ENCODE assay signal across 14 cellular contexts in the genomic region with DNA sequence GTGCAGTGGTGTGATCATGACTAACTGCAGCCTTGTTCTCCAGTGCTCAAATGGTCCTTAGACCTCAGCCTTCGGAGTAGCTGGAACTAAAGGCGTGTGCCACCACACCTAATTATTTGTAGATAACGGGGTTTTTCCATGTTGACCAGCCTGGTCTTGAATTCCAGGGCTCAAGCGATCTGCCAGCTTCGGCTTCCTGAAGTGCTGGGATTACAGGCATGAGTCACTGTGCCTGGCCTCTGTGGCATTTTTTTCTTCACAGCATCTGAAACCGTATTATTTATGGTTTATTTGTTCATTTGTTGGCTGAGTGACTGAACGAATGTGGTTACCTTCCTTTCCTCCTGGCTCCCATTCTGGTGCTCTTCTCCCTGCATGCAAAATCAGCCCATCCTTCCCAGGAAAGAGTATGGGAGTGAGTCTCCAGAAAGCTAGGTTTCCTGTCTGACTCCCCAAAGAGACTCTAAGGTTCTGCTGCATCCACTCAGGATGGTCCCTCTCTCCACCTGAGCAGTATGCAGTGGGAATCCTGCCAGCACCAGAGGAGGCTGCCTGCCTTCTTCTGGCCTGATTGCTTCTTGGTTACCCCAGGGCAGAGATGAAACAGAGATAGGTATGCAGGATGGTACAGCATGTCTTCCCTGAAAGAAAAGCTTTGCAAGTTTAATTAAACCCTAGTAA.
A peak's percentile ranks its signal among the peaks of the same experiment; 100 is the strongest.
DNase-seq lines count a peak whose midpoint lies in the region; TF ChIP-seq lines count a peak whose summit lies in the region.
"Had no signal": no experiment of that assay in that cellular context is flagged by ENCODE, and none has a peak within 500 bp of the region (broad histone marks: within the 10 kb centered on the region; RNA-seq: fewer than 3 reads in every experiment).

No MANE protein-coding gene starts in this region.

- H3K9ac ChIP-seq in smooth muscle cell (ENCODE audit: low read depth), result no peak overlapping the region

- no peaks in the 10 kb centered on the region for H3K4me1 ChIP-seq in smooth muscle cell (ENCODE audit: low read depth)

- no peaks in the 10 kb centered on the region for H3K9me3 Mint-ChIP-seq in activated naive CD4-positive, alpha-beta T cell treated with anti-CD3 and anti-CD28 coated beads, Interleukin-2, amount 10 ng/mL, durations not matched to agents 7 days and 5 days
- H3K9me3 Mint-ChIP-seq: CD8-positive, alpha-beta memory T cell had no signal

- H3F3A ChIP-seq in smooth muscle cell (ENCODE audit: low read depth), result peaks cover 3% of the 10 kb centered on the region

- no peaks in the 10 kb centered on the region for H4K20me1 ChIP-seq in smooth muscle cell (ENCODE audit: low read depth)

- DNase-seq in GM03348 (ENCODE audit: low spot score), result peak; percentile 15
- DNase-seq in SW480 (ENCODE audit: low spot score), result peak; percentile 45
- peak; percentile 6 for DNase-seq in fibroblast of the aortic adventitia (ENCODE audit: low read depth)
- no peak for DNase-seq in smooth muscle cell (lab: John Stamatoyannopoulos, UW; ENCODE audit: unreplicated experiment)
- DNase-seq in COLO668 (lab: John Stamatoyannopoulos, UW; ENCODE audit: unreplicated experiment), result no peak
- DNase-seq in COR-L47 (lab: John Stamatoyannopoulos, UW), result no peak
- no peak for DNase-seq in activated naive CD4-positive, alpha-beta T cell treated with anti-CD3 and anti-CD28 coated beads, Interleukin-2, amount 10 ng/mL, durations not matched to agents 7 days and 5 days
- DNase-seq in cerebellum (ENCODE audit: low spot score), result no peak
- DNase-seq: activated CD8-positive, alpha-beta memory T cell treated with anti-CD3 and anti-CD28 coated beads for 24 hours; amygdala; CD8-positive, alpha-beta memory T cell; GOT3; T-helper 17 cell had no signal

- CTCF ChIA-PET in activated naive CD4-positive, alpha-beta T cell treated with anti-CD3 and anti-CD28 coated beads, Interleukin-2, amount 10 ng/mL, durations not matched to agents 7 days and 5 days (lab: Charles Lee), result no interaction called here

- no peak overlapping the region for H3K27ac Mint-ChIP-seq in activated naive CD4-positive, alpha-beta T cell treated with anti-CD3 and anti-CD28 coated beads, Interleukin-2, amount 10 ng/mL, durations not matched to agents 7 days and 5 days
- H3K27ac Mint-ChIP-seq: CD8-positive, alpha-beta memory T cell; stimulated activated effector memory CD8-positive, alpha-beta T cell treated with anti-CD3 and anti-CD28 coated beads, Interleukin-12 subunit alpha, Interleukin-12 subunit beta, amount 100 ng/mL, for 72 hours; T-helper 17 cell had no signal

- H3K4me2 ChIP-seq in smooth muscle cell, result peak overlapping the region; percentile 61

- no peak overlapping the region for H3K4me3 ChIP-seq in fibroblast of the aortic adventitia (ENCODE audit: low read depth, low read length)
- no peak overlapping the region for H3K4me3 ChIP-seq in smooth muscle cell

- no peaks in the 10 kb centered on the region for H3K27me3 ChIP-seq in smooth muscle cell (ENCODE audit: low read depth)

- H2AFZ ChIP-seq in smooth muscle cell (ENCODE audit: low read depth), result no peak overlapping the region

- no peak overlapping the region for H3K27ac ChIP-seq in smooth muscle cell (ENCODE audit: low read depth)

- H3K36me3 Mint-ChIP-seq in activated naive CD4-positive, alpha-beta T cell treated with anti-CD3 and anti-CD28 coated beads, Interleukin-2, amount 10 ng/mL, durations not matched to agents 7 days and 5 days, result no peaks in the 10 kb centered on the region
- H3K36me3 Mint-ChIP-seq: CD8-positive, alpha-beta memory T cell; stimulated activated effector memory CD8-positive, alpha-beta T cell treated with anti-CD3 and anti-CD28 coated beads, Interleukin-12 subunit alpha, Interleukin-12 subunit beta, amount 100 ng/mL, for 72 hours had no signal

- WGBS in smooth muscle cell (ENCODE audit: low lambda C conversion rate), result 40% methylated on average over 7 of the region's 7 CpGs

- no peaks in the 10 kb centered on the region for H3K36me3 ChIP-seq in smooth muscle cell (ENCODE audit: low read depth)

- no peaks in the 10 kb centered on the region for H3K9me3 ChIP-seq in smooth muscle cell (replicated peaks; ENCODE audit: low read depth)

- TF ChIP-seq CTCF in fibroblast of the aortic adventitia (IDR thresholded peaks at IDR 0.05; ENCODE audit: insufficient read depth, low read length), result no peak
- no peak for TF ChIP-seq CTCF in smooth muscle cell (IDR thresholded peaks at IDR 0.05; ENCODE audit: borderline replicate concordance, insufficient read depth, poor library complexity, severe bottlenecking)

- H3K79me2 ChIP-seq in smooth muscle cell (ENCODE audit: low read depth), result no peaks in the 10 kb centered on the region

- peaks cover 4% of the 10 kb centered on the region for H3K27me3 Mint-ChIP-seq in activated naive CD4-positive, alpha-beta T cell treated with anti-CD3 and anti-CD28 coated beads, Interleukin-2, amount 10 ng/mL, durations not matched to agents 7 days and 5 days
- H3K27me3 Mint-ChIP-seq: T-helper 17 cell had no signal

- no peaks in the 10 kb centered on the region for H3K4me1 Mint-ChIP-seq in activated naive CD4-positive, alpha-beta T cell treated with anti-CD3 and anti-CD28 coated beads, Interleukin-2, amount 10 ng/mL, durations not matched to agents 7 days and 5 days
- H3K4me1 Mint-ChIP-seq: CD8-positive, alpha-beta memory T cell; stimulated activated effector memory CD8-positive, alpha-beta T cell treated with anti-CD3 and anti-CD28 coated beads, Interleukin-12 subunit alpha, Interleukin-12 subunit beta, amount 100 ng/mL, for 72 hours; T-helper 17 cell had no signal

- H3K4me3 Mint-ChIP-seq in activated naive CD4-positive, alpha-beta T cell treated with anti-CD3 and anti-CD28 coated beads, Interleukin-2, amount 10 ng/mL, durations not matched to agents 7 days and 5 days, result no peak overlapping the region
- H3K4me3 Mint-ChIP-seq: CD8-positive, alpha-beta memory T cell; stimulated activated effector memory CD8-positive, alpha-beta T cell treated with anti-CD3 and anti-CD28 coated beads, Interleukin-12 subunit alpha, Interleukin-12 subunit beta, amount 100 ng/mL, for 72 hours; T-helper 17 cell had no signal

Comparison
In these comparisons a context has a peak if more than half of its experiments do, and no peak if none do; other contexts are left out.
1. DNase-seq: peak in GM03348 (single experiment), SW480 (single experiment) and fibroblast of the aortic adventitia (single experiment); none in smooth muscle cell (single experiment), COLO668 (single experiment), COR-L47 (single experiment), activated naive CD4-positive, alpha-beta T cell treated with anti-CD3 and anti-CD28 coated beads, Interleukin-2, amount 10 ng/mL, durations not matched to agents 7 days and 5 days (single experiment) and cerebellum (single experiment).